ENCODE assay signal across 1 cellular context in genomic region chr22:30648825-30649224, GRCh38.
TF ChIP-seq lines count a peak whose summit lies in the region.

No MANE protein-coding gene starts in this region.

TF ChIP-seq in HCT116, 20 proteins besides CTCF, POLR2A, EP300 and RAD21 (continued from another document):
- TF ChIP-seq ATF3 (IDR thresholded peaks at IDR 0.05) = no peak
- no peak for TF ChIP-seq REST (IDR thresholded peaks at IDR 0.05; ENCODE audit: low read depth)
- no peak for TF ChIP-seq ZNF274 (IDR thresholded peaks at IDR 0.05; ENCODE audit: low read depth, low read length)
- no peak for TF ChIP-seq CBX3 (IDR thresholded peaks at IDR 0.05; ENCODE audit: low read depth)
- TF ChIP-seq SRF (IDR thresholded peaks at IDR 0.05; ENCODE audit: low read depth) = no peak
- no peak for TF ChIP-seq POLR2AphosphoS5 (IDR thresholded peaks at IDR 0.05; ENCODE audit: low read depth, low read length)
- no peak for TF ChIP-seq ZFX (IDR thresholded peaks at IDR 0.05)
- no peak for TF ChIP-seq MAX (IDR thresholded peaks at IDR 0.05)
- no peak for TF ChIP-seq EGR1 (IDR thresholded peaks at IDR 0.05; ENCODE audit: low read depth)
- no peak for TF ChIP-seq SIN3A (IDR thresholded peaks at IDR 0.05; ENCODE audit: low read depth)
- no peak for TF ChIP-seq ELF1 (IDR thresholded peaks at IDR 0.05; ENCODE audit: borderline replicate concordance, low read depth)
- TF ChIP-seq CEBPB (IDR thresholded peaks at IDR 0.05; ENCODE audit: low read depth) = no peak
TF ChIP-seq in HCT116: peak in this region for 0.
